ENCODE assay signal across 8 cellular contexts in the genomic region with DNA sequence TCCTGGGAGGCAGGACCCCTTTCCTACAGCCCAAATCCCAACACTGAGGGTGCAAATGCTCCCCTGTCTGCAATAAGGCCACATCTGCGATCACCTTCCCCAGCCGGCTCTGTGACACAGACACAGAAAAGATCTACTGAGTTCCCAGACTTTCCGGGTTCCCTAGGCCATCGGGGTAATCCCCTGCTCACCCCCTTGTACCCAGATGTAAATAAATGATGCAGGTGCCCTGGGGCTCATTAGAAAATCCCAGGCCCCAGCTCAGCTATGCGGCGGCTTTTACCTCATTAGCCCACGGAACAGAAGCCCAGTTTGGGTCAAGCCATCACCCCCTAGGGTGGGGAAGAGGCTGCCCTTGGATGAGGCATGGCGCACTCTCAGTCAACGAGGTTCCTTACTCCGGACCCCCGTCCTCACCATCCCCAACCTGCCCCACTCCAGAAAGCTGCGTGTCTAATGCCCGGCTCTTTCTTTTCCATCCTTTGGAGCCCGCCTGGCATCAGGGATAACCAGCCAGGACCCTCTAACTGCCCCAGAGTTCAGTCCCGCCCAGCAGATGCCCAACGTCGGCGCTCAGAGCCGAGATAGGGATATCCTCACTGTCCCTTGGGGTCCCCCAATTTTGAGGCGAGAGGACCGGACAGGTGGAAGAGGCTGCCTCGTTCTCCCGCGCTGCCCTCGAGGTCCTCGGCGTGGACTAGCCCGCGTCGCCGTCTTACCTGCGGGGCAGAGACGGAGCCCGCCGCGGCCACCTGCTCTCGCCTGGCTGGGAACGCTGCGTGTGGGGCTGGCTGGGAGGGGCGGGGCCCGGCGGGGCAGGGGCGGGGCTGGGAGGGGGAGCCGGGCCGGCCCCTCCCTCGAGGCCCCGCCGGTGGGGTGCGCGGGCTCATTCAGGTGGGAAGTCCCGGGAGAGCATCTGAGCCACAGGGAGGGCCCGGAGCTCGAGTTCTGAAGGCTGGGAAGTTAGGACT. TPM values are rescaled to one million over a fixed set of nuclear protein-coding genes. Genes with fewer than 3 reads are reported as not detected.
DNase-seq lines count a peak whose midpoint lies in the region; ATAC-seq and TF ChIP-seq lines count a peak whose summit lies in the region.

A gene with protein sequence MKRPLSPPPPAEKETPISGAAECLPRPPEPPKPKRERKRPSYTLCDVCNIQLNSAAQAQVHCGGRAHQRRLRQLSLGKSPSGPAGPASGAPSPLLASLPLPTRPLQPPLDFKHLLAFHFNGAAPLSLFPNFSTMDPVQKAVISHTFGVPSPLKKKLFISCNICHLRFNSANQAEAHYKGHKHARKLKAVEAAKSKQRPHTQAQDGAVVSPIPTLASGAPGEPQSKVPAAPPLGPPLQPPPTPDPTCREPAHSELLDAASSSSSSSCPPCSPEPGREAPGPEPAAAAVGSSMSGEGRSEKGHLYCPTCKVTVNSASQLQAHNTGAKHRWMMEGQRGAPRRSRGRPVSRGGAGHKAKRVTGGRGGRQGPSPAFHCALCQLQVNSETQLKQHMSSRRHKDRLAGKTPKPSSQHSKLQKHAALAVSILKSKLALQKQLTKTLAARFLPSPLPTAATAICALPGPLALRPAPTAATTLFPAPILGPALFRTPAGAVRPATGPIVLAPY (minus strand): TSS at position 783 of the 971 bp plus-strand sequence. CDS start 35,417 bp downstream, outside the sequence.

- intact Hi-C loops in ascending aorta (cut with DNase I), result no loop called here
- intact Hi-C loops in activated T-helper 2 cell treated with anti-CD3 and anti-CD28 coated beads, Interferon-gamma antibody, Interleukin-2, Interleukin-4, amounts not matched to agents 10 μg/mL and 5 μg/mL and 100 μg/mL, durations not matched to agents 14 hours and 24 hours and 36 hours (cut with micrococcal nuclease), result no loop called here
- intact Hi-C loops in Right ventricle myocardium superior (cut with DNase I), result no loop called here

- H3K9me3 ChIP-seq in ascending aorta (no peaks in the 10 kb centered on the region), parathyroid adenoma (ENCODE audit: control insufficient read depth, low read length) (no peaks in the 10 kb centered on the region)

- H3K27me3 ChIP-seq in ascending aorta (peaks cover 11% of the 10 kb centered on the region), parathyroid adenoma (ENCODE audit: control insufficient read depth, insufficient read depth, low read length) (no peaks in the 10 kb centered on the region)

- no peaks in the 10 kb centered on the region for H3K4me1 Mint-ChIP-seq in activated T-helper 2 cell treated with anti-CD3 and anti-CD28 coated beads, Interferon-gamma antibody, Interleukin-2, Interleukin-4, amounts not matched to agents 10 μg/mL and 5 μg/mL and 100 μg/mL, durations not matched to agents 14 hours and 24 hours and 36 hours (ENCODE audit: low read depth)

- H3K27ac ChIP-seq in ascending aorta, result no peak within 1 kb of the TSS
- no peak within 1 kb of the TSS for H3K27ac ChIP-seq in parathyroid adenoma

- H3K27ac Mint-ChIP-seq in activated T-helper 2 cell treated with anti-CD3 and anti-CD28 coated beads, Interferon-gamma antibody, Interleukin-2, Interleukin-4, amounts not matched to agents 10 μg/mL and 5 μg/mL and 100 μg/mL, durations not matched to agents 14 hours and 24 hours and 36 hours, result no peak within 1 kb of the TSS

- no peak within 1 kb of the TSS for H3K4me2 ChIP-seq in parathyroid adenoma (ENCODE audit: low read length)

- in situ Hi-C loops in G401 (cut with HindIII; ENCODE audit: low sequenced_read_pairs), result no loop called here

- H3K4me1 ChIP-seq in ascending aorta, result peaks cover 3 to 4% of the 10 kb centered on the region in 2 donors
- peaks cover 3% of the 10 kb centered on the region for H3K4me1 ChIP-seq in parathyroid adenoma

- TF ChIP-seq CTCF in ascending aorta (IDR thresholded peaks at IDR 0.05) (no peak), parathyroid adenoma (IDR thresholded peaks at IDR 0.05) (no peak)

- no peaks in the 10 kb centered on the region for H3K36me3 ChIP-seq in ascending aorta
- no peaks in the 10 kb centered on the region for H3K36me3 ChIP-seq in parathyroid adenoma (ENCODE audit: control insufficient read depth, insufficient read depth, low read length)

- H3K36me3 Mint-ChIP-seq in activated T-helper 2 cell treated with anti-CD3 and anti-CD28 coated beads, Interferon-gamma antibody, Interleukin-2, Interleukin-4, amounts not matched to agents 10 μg/mL and 5 μg/mL and 100 μg/mL, durations not matched to agents 14 hours and 24 hours and 36 hours (ENCODE audit: low read depth), result peaks cover 8% of the 10 kb centered on the region

- H2AFZ ChIP-seq in parathyroid adenoma, result peak within 1 kb of the TSS; percentile 76

- no peaks in the 10 kb centered on the region for H3K79me2 ChIP-seq in parathyroid adenoma

- DNase-seq in GM03348 (ENCODE audit: low spot score) (peak; percentile 45), RPMI8226 (peak; percentile 45), ascending aorta (ENCODE audit: low spot score in 2 of 2) (no peak), SK-N-DZ (ENCODE audit: low spot score) (no peak), G401 (ENCODE audit: low spot score) (no peak), Right ventricle myocardium superior (no peak)
- no peak for DNase-seq in activated T-helper 2 cell treated with anti-CD3 and anti-CD28 coated beads, Interferon-gamma antibody, Interleukin-2, Interleukin-4, amounts not matched to agents 10 μg/mL and 5 μg/mL and 100 μg/mL, durations not matched to agents 14 hours and 24 hours and 36 hours (ENCODE audit: low spot score)

- H3K4me3 ChIP-seq in ascending aorta (peak within 1 kb of the TSS; percentile 13 to 45), parathyroid adenoma (ENCODE audit: low read depth, low read length) (no peak within 1 kb of the TSS)

- no peak within 1 kb of the TSS for H3K4me3 Mint-ChIP-seq in activated T-helper 2 cell treated with anti-CD3 and anti-CD28 coated beads, Interferon-gamma antibody, Interleukin-2, Interleukin-4, amounts not matched to agents 10 μg/mL and 5 μg/mL and 100 μg/mL, durations not matched to agents 14 hours and 24 hours and 36 hours (ENCODE audit: low read depth)

- no peaks in the 10 kb centered on the region for H3K9me3 Mint-ChIP-seq in activated T-helper 2 cell treated with anti-CD3 and anti-CD28 coated beads, Interferon-gamma antibody, Interleukin-2, Interleukin-4, amounts not matched to agents 10 μg/mL and 5 μg/mL and 100 μg/mL, durations not matched to agents 14 hours and 24 hours and 36 hours

- H3K27me3 Mint-ChIP-seq in activated T-helper 2 cell treated with anti-CD3 and anti-CD28 coated beads, Interferon-gamma antibody, Interleukin-2, Interleukin-4, amounts not matched to agents 10 μg/mL and 5 μg/mL and 100 μg/mL, durations not matched to agents 14 hours and 24 hours and 36 hours (ENCODE audit: low read depth), result peaks cover 19% of the 10 kb centered on the region

- H3K9ac ChIP-seq in parathyroid adenoma, result no peak within 1 kb of the TSS

- ATAC-seq in Right ventricle myocardium superior (ENCODE audit: poor library complexity), result no peak

RNA-seq across cellular contexts. Expression of the gene that starts here (rescaled TPM):
- total RNA-seq in ascending aorta (not detected), Right ventricle myocardium superior (0.16 TPM)
- total RNA-seq in activated T-helper 2 cell treated with anti-CD3 and anti-CD28 coated beads, Interferon-gamma antibody, Interleukin-2, Interleukin-4, amounts not matched to agents 10 μg/mL and 5 μg/mL and 100 μg/mL, durations not matched to agents 14 hours and 24 hours and 36 hours, result 0.16 and 0.28 TPM in 2 replicates
- 12.5 and 12.6 TPM in 2 replicates for polyA plus RNA-seq in SK-N-DZ (2014; cell fraction: cytosol; rRNA removed)
- 6.9 and 13.5 TPM in 2 replicates for polyA plus RNA-seq in SK-N-DZ (2014; cell fraction: nucleus; rRNA removed)
- 1.8 and 1.9 TPM in 2 replicates for total RNA-seq in G401 (2014; rRNA removed; shearing (Covaris generic))

Comparison
In these comparisons a context has a peak if more than half of its experiments do, and no peak if none do; other contexts are left out.
1. DNase-seq: peak in GM03348 (single experiment) and RPMI8226 (single experiment); none in ascending aorta (0 of 2), activated T-helper 2 cell treated with anti-CD3 and anti-CD28 coated beads, Interferon-gamma antibody, Interleukin-2, Interleukin-4, amounts not matched to agents 10 μg/mL and 5 μg/mL and 100 μg/mL, durations not matched to agents 14 hours and 24 hours and 36 hours (single experiment), SK-N-DZ (single experiment), G401 (single experiment) and Right ventricle myocardium superior (single experiment).